ENCODE assay signal across 3 cellular contexts in the genomic region with DNA sequence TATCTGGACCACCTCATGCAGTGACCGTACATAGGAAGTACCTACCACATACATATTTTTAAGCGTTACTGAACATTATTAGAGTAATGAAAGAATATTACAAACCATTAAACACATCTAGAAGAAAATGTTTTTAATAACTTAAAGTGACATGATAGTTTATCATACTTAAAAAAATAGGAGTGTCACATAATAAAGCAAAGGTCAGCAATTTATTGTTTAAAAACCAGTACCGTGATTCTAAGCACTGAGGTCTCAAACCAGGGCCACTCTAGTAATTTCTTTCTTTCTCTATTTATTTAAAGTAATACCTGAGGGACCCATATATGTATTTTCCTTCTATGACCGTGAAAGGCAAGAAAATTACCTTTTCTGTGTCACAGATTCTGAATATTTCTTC.
TF ChIP-seq lines count a peak whose summit lies in the region.

No MANE protein-coding gene starts in this region.

TF ChIP-seq in HepG2, 621 proteins besides CTCF, POLR2A, EP300 and RAD21:
- TF ChIP-seq MAFK (conservative IDR thresholded peaks at IDR 0.05 in 1 of 2, IDR thresholded peaks at IDR 0.05 in 1 of 2; ENCODE audit: low read length in 2 of 2) (peak; percentile 71 to 94), ELF1 (CRISPR knock-in tag; IDR thresholded peaks at IDR 0.05) (no peak), ZNF136 (CRISPR knock-in tag; IDR thresholded peaks at IDR 0.05; ENCODE audit: low read depth) (no peak), MAFF (IDR thresholded peaks at IDR 0.05; ENCODE audit: low read depth, low read length) (peak; percentile 87), NFAT5 (CRISPR knock-in tag; IDR thresholded peaks at IDR 0.05) (no peak)
- TF ChIP-seq, protein P1, sequence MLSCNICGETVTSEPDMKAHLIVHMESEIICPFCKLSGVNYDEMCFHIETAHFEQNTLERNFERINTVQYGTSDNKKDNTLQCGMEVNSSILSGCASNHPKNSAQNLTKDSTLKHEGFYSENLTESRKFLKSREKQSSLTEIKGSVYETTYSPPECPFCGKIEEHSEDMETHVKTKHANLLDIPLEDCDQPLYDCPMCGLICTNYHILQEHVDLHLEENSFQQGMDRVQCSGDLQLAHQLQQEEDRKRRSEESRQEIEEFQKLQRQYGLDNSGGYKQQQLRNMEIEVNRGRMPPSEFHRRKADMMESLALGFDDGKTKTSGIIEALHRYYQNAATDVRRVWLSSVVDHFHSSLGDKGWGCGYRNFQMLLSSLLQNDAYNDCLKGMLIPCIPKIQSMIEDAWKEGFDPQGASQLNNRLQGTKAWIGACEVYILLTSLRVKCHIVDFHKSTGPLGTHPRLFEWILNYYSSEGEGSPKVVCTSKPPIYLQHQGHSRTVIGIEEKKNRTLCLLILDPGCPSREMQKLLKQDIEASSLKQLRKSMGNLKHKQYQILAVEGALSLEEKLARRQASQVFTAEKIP (CRISPR knock-in tag; IDR thresholded peaks at IDR 0.05; ENCODE audit: borderline replicate concordance), result no peak

TF ChIP-seq in K562, 482 proteins besides CTCF, POLR2A, EP300 and RAD21:
- TF ChIP-seq MAFK (IDR thresholded peaks at IDR 0.05; ENCODE audit: low read length) (peak; percentile 34; the same call in 1 of the 2 replicates), MAFF (IDR thresholded peaks at IDR 0.05; ENCODE audit: low read length) (peak; percentile 49; the same call in 1 of the 2 replicates), MTA3 (IDR thresholded peaks at IDR 0.05; ENCODE audit: borderline replicate concordance) (no peak), ZNF316 (IDR thresholded peaks at IDR 0.05) (peak; percentile 39; the same call in 1 of the 2 replicates), NR0B1 (IDR thresholded peaks at IDR 0.05; ENCODE audit: partially characterized antibody) (no peak), XRCC4 (IDR thresholded peaks at IDR 0.05; ENCODE audit: extremely low read depth, insufficient read depth, insufficient read length) (no peak)

TF ChIP-seq in H1, 55 proteins besides CTCF, POLR2A, EP300 and RAD21:
- TF ChIP-seq MAFK (IDR thresholded peaks at IDR 0.05; ENCODE audit: low read depth, low read length), result peak; percentile 49; the same call in 1 of the 2 replicates
- TF ChIP-seq POLR2AphosphoS5 (IDR thresholded peaks at IDR 0.05; ENCODE audit: low read depth, low read length), result no peak
